ENCODE assay signal across 14 cellular contexts in the genomic region with DNA sequence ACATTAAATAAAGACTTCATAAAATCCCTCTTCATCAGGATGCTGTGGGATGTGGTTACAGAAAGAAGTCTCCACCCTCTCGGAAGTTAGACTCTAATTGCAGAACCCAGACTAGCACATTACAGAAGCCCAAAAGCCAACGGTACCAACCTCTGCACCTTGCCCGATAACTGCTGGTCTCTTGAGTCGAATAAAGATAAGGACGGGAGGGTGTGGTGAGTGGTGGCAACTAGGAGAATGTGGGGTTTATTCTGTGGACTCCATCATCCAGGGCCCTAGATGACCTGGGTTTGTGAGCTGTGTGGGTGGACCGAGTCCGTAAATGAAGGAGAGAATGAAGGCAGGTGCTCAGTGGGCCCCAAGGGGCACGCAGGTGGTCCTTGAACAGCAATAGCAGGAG.
DNase-seq lines count a peak whose midpoint lies in the region; ATAC-seq and TF ChIP-seq lines count a peak whose summit lies in the region.
"Had no signal": no experiment of that assay in that cellular context is flagged by ENCODE, and none has a peak within 500 bp of the region (broad histone marks: within the 10 kb centered on the region; RNA-seq: fewer than 3 reads in every experiment).

No MANE protein-coding gene starts in this region.

- H3K27ac Mint-ChIP-seq in natural killer cell: peak overlapping the region; percentile 14 to 19
- peak overlapping the region in 1 of 2 donors; percentile 30 for H3K27ac Mint-ChIP-seq in natural killer cell treated with Interleukin-12 subunit alpha and Interleukin-12 subunit beta and Interleukin-15 and Interleukin-18, amount 100 ng/mL, for 72 hours
- H3K27ac Mint-ChIP-seq: CD4-positive, CD25-positive, alpha-beta regulatory T cell had no signal

- no peaks in the 10 kb centered on the region for H3K27me3 Mint-ChIP-seq in natural killer cell (ENCODE audit: low read depth in 2 of 2)
- no peaks in the 10 kb centered on the region for H3K27me3 Mint-ChIP-seq in natural killer cell treated with Interleukin-12 subunit alpha and Interleukin-12 subunit beta and Interleukin-15 and Interleukin-18, amount 100 ng/mL, for 72 hours
- H3K27me3 Mint-ChIP-seq: CD4-positive, CD25-positive, alpha-beta regulatory T cell had no signal

- no peaks in the 10 kb centered on the region for H3K36me3 Mint-ChIP-seq in natural killer cell
- no peaks in the 10 kb centered on the region for H3K36me3 Mint-ChIP-seq in natural killer cell treated with Interleukin-12 subunit alpha and Interleukin-12 subunit beta and Interleukin-15 and Interleukin-18, amount 100 ng/mL, for 72 hours
- H3K36me3 Mint-ChIP-seq: CD4-positive, CD25-positive, alpha-beta regulatory T cell had no signal

- H3K27me3 ChIP-seq in sigmoid colon (no peaks in the 10 kb centered on the region), heart left ventricle (no peaks in the 10 kb centered on the region)
- H3K27me3 ChIP-seq: BLaER1 treated with 17β-estradiol and CSF1 and Interleukin-3, amounts not matched to agents 10 nM and 100 nM had no signal

- H3K27ac ChIP-seq in coronary artery (peak overlapping the region; percentile 22 to 76), sigmoid colon (peak overlapping the region in 3 of 4 donors; percentile 60 to 78 (median 65)), heart left ventricle (peak overlapping the region in 1 of 12 donors; percentile 51)
- H3K27ac ChIP-seq: GM23248, HL-60 had no signal

- TF ChIP-seq POLR2A in sigmoid colon (IDR thresholded peaks at IDR 0.05) (no peak), heart left ventricle (IDR thresholded peaks at IDR 0.05) (no peak)

- H3K9me3 ChIP-seq in sigmoid colon (no peaks in the 10 kb centered on the region), heart left ventricle (no peaks in the 10 kb centered on the region)
- H3K9me3 ChIP-seq: BLaER1 treated with 17β-estradiol and CSF1 and Interleukin-3, amounts not matched to agents 10 nM and 100 nM had no signal

- WGBS in sigmoid colon, 2 donors: 86 to 91% methylated on average over 8 of the region's 8 CpGs
- WGBS in heart left ventricle, 4 donors: 84 to 91% (median 89%) methylated on average over 8 of the region's 8 CpGs

- H3K4me1 ChIP-seq in sigmoid colon (peaks cover 0 to 35% (median 3%) of the 10 kb centered on the region in 4 donors), heart left ventricle (peaks cover 0 to 27% (median 9%) of the 10 kb centered on the region in 12 donors)

- DNase-seq in natural killer cell: no peak
- no peak for DNase-seq in natural killer cell treated with Interleukin-12 subunit alpha and Interleukin-12 subunit beta and Interleukin-15 and Interleukin-18, amount 100 ng/mL, for 72 hours (ENCODE audit: low spot score)
- no peak for DNase-seq in coronary artery (ENCODE audit: low spot score)
- no peak for DNase-seq in sigmoid colon
- no peak for DNase-seq in heart left ventricle
- no peak for DNase-seq in stimulated activated CD8-positive, alpha-beta memory T cell treated with anti-CD3 and anti-CD28 coated beads, Interleukin-4, amount 100 ng/mL, for 48 hours
- DNase-seq: CD4-positive, CD25-positive, alpha-beta regulatory T cell; DMS 273 treated with DMSO at 0.1 percent for 48 hours; GM23248 had no signal

- H3K36me3 ChIP-seq in sigmoid colon: no peaks in the 10 kb centered on the region
- no peaks in the 10 kb centered on the region for H3K36me3 ChIP-seq in heart left ventricle
- H3K36me3 ChIP-seq: BLaER1 treated with 17β-estradiol and CSF1 and Interleukin-3, amounts not matched to agents 10 nM and 100 nM had no signal

- TF ChIP-seq EP300 in sigmoid colon (IDR thresholded peaks at IDR 0.05): no peak

- no peak overlapping the region for H3K4me3 Mint-ChIP-seq in natural killer cell
- no peak overlapping the region for H3K4me3 Mint-ChIP-seq in natural killer cell treated with Interleukin-12 subunit alpha and Interleukin-12 subunit beta and Interleukin-15 and Interleukin-18, amount 100 ng/mL, for 72 hours
- H3K4me3 Mint-ChIP-seq: CD4-positive, CD25-positive, alpha-beta regulatory T cell had no signal

- intact Hi-C loops in natural killer cell (cut with micrococcal nuclease) (no loop called here), sigmoid colon (cut with DNase I) (loop anchor here (5.0 to 10.0 kb wide), 3 partner anchors 42 to 794 kb away; no protein-coding TSS in a partner anchor), heart left ventricle (cut with DNase I) (loop anchor here in 1 of 10 donors (10.0 kb wide), 1 partner anchor 466 kb away; the partner anchor contains the start of gene ID2)

- H3K9me3 Mint-ChIP-seq in natural killer cell: no peaks in the 10 kb centered on the region
- no peaks in the 10 kb centered on the region for H3K9me3 Mint-ChIP-seq in natural killer cell treated with Interleukin-12 subunit alpha and Interleukin-12 subunit beta and Interleukin-15 and Interleukin-18, amount 100 ng/mL, for 72 hours

- ATAC-seq in natural killer cell: no peak
- ATAC-seq in natural killer cell treated with Interleukin-12 subunit alpha and Interleukin-12 subunit beta and Interleukin-15 and Interleukin-18, amount 100 ng/mL, for 72 hours: no peak
- no peak for ATAC-seq in heart left ventricle
- no peak for ATAC-seq in HG03342 (IDR thresholded peaks at IDR 0.05; ENCODE audit: unreplicated experiment)
- ATAC-seq: GM12878, HCT116 had no signal

- no peak overlapping the region for H3K4me3 ChIP-seq in coronary artery
- no peak overlapping the region for H3K4me3 ChIP-seq in sigmoid colon
- H3K4me3 ChIP-seq in heart left ventricle: no peak overlapping the region
- H3K4me3 ChIP-seq: BLaER1 treated with 17β-estradiol and CSF1 and Interleukin-3, amounts not matched to agents 10 nM and 100 nM; GM12878; GM23248 had no signal

- peaks cover 25 to 43% of the 10 kb centered on the region in 2 donors for H3K4me1 Mint-ChIP-seq in natural killer cell
- H3K4me1 Mint-ChIP-seq in natural killer cell treated with Interleukin-12 subunit alpha and Interleukin-12 subunit beta and Interleukin-15 and Interleukin-18, amount 100 ng/mL, for 72 hours (ENCODE audit: low read depth in 2 of 2): peaks cover 10 to 38% of the 10 kb centered on the region in 2 donors
- H3K4me1 Mint-ChIP-seq: CD4-positive, CD25-positive, alpha-beta regulatory T cell had no signal

- TF ChIP-seq CTCF in natural killer cell (IDR thresholded peaks at IDR 0.05) (no peak), coronary artery (IDR thresholded peaks at IDR 0.05) (no peak), sigmoid colon (IDR thresholded peaks at IDR 0.05) (no peak), heart left ventricle (IDR thresholded peaks at IDR 0.05) (no peak)
